21 cellular contexts compared by ENCODE assay signal in the genomic region with DNA sequence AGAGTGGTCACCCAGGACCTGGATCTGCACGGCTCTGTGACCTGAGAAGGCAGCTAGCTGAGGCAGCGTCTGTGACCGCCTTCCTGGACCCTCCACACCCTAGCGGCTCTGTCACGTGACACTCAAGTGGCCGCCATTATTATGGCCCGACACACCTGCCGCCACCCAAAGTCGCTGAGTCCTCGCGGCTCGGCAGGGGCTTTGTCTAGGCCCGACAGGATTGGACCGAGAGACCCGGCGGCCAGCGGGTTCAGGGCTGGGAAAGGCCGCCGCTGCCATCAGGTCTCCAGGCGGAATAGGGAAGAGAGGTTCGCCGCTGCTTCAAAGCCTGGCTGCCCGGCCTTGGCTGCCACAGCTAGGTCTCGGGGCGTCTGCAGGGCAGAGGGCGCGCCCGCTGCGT.
DNase-seq lines count a peak whose midpoint lies in the region; ATAC-seq, FAIRE-seq and TF ChIP-seq lines count a peak whose summit lies in the region.
"Had no signal": no experiment of that assay in that cellular context is flagged by ENCODE, and none has a peak within 500 bp of the region (broad histone marks: within the 10 kb centered on the region; RNA-seq: fewer than 3 reads in every experiment).

No MANE protein-coding gene starts in this region.

- TF ChIP-seq POLR2A in K562 (conservative IDR thresholded peaks at IDR 0.05): no peak

- FAIRE-seq in K562 (lab: Jason Lieb, UNC): no peak
- FAIRE-seq: D721Med, G401.6 had no signal

- H3K79me2 ChIP-seq in K562 (ENCODE audit: control insufficient read depth, insufficient read depth, low read length) (no peaks in the 10 kb centered on the region), neural progenitor cell (ENCODE audit: low read depth) (no peaks in the 10 kb centered on the region)

- H3K27ac ChIP-seq in right cardiac atrium (ENCODE audit: low read length) (no peak overlapping the region), left ventricle myocardium inferior (replicated peaks) (no peak overlapping the region), K562 (ENCODE audit: extremely low read depth, low read depth, low read length) (no peak overlapping the region), lower lobe of right lung (no peak overlapping the region), neural progenitor cell (no peak overlapping the region)
- H3K27ac ChIP-seq: C4-2B had no signal

- DNase-seq in right cardiac atrium (peak; percentile 7 to 30 (median 10)), left ventricle myocardium inferior (no peak), K562 (ENCODE audit: extremely low read depth in 1 of 4, low spot score in 3 of 4) (peak in 1 of 4 experiments; percentile 3), lower lobe of right lung (peak; percentile 34), neural progenitor cell (ENCODE audit: low spot score) (no peak)
- DNase-seq: ACHN, AML-193, DND-41, NCI-H1092 treated with DMSO at 0.1 percent for 48 hours, NCI-H1694, NCI-H2081 treated with DMSO at 0.1 percent for 48 hours, NCI-H510A, NCI-H774, RPMI8226, SIG-M5 had no signal

- no peaks in the 10 kb centered on the region for H3K36me3 ChIP-seq in left ventricle myocardium inferior
- no peaks in the 10 kb centered on the region for H3K36me3 ChIP-seq in K562 (ENCODE audit: control insufficient read depth, insufficient read depth, low read length)
- H3K36me3 ChIP-seq in lower lobe of right lung: no peaks in the 10 kb centered on the region
- H3K36me3 ChIP-seq in neural progenitor cell: no peaks in the 10 kb centered on the region

- intact Hi-C loops in right cardiac atrium (cut with DNase I): no loop called here
- intact Hi-C loops in left ventricle myocardium inferior (cut with micrococcal nuclease): no loop called here
- intact Hi-C loops in K562 (cut with micrococcal nuclease): no loop called here
- intact Hi-C loops in lower lobe of right lung (cut with DNase I): no loop called here

- no peak overlapping the region for H3K4me3 Mint-ChIP-seq in neural progenitor cell
- H3K4me3 Mint-ChIP-seq in activated T-helper 17 cell treated with anti-CD3 and anti-CD28 coated beads, Interleukin-2, amount 50 U/mL, for 72 hours: no peak overlapping the region
- H3K4me3 Mint-ChIP-seq: GM23338 had no signal

- BruUV-seq in K562 (replicated peaks; lab: Mats Ljungman, UMichigan): no TSS peak

- H2AFZ ChIP-seq in K562 (ENCODE audit: low read depth, low read length) (peak overlapping the region; percentile 66), neural progenitor cell (replicated peaks) (no peak overlapping the region)
- H2AFZ ChIP-seq: GM23338 had no signal

- H3K36me3 Mint-ChIP-seq in neural progenitor cell: no peaks in the 10 kb centered on the region
- H3K36me3 Mint-ChIP-seq in activated T-helper 17 cell treated with anti-CD3 and anti-CD28 coated beads, Interleukin-2, amount 50 U/mL, for 72 hours (ENCODE audit: low read depth): no peaks in the 10 kb centered on the region

- H3K4me1 ChIP-seq in right cardiac atrium (ENCODE audit: control insufficient read depth, insufficient read depth, low read length): no peaks in the 10 kb centered on the region
- H3K4me1 ChIP-seq in left ventricle myocardium inferior: no peaks in the 10 kb centered on the region
- H3K4me1 ChIP-seq in K562 (replicated peaks in 1 of 2; ENCODE audit: control insufficient read depth in 2 of 2, insufficient read depth in 2 of 2, low read length in 2 of 2): no peaks in the 10 kb centered on the region
- no peaks in the 10 kb centered on the region for H3K4me1 ChIP-seq in lower lobe of right lung
- H3K4me1 ChIP-seq in neural progenitor cell: no peaks in the 10 kb centered on the region

- no peaks in the 10 kb centered on the region for H3K9me1 ChIP-seq in K562 (ENCODE audit: control insufficient read depth, insufficient read depth, low read length)

- CTCF ChIA-PET in K562 (lab: Yijun Ruan, JAX; ENCODE audit: low intra/inter-chr PET ratio): no interaction called here

- H3K4me2 ChIP-seq in K562 (ENCODE audit: insufficient read depth, low read length) (peak overlapping the region; percentile 43), neural progenitor cell (no peak overlapping the region)
- H3K4me2 ChIP-seq: GM23338 had no signal

- 96% methylated on average over 29 of the region's 29 CpGs for WGBS in right cardiac atrium
- 4% methylated on average over 25 of the region's 29 CpGs for WGBS in K562 (ENCODE audit: insufficient coverage, low coverage, missing lambda C conversion rate)

- no peak for TF ChIP-seq EP300 in K562 (IDR thresholded peaks at IDR 0.05; ENCODE audit: low read length)

- H3K4me1 Mint-ChIP-seq in neural progenitor cell: peaks cover 5% of the 10 kb centered on the region
- no peaks in the 10 kb centered on the region for H3K4me1 Mint-ChIP-seq in activated T-helper 17 cell treated with anti-CD3 and anti-CD28 coated beads, Interleukin-2, amount 50 U/mL, for 72 hours
- H3K4me1 Mint-ChIP-seq: GM23338 had no signal

- H3K4me3 ChIP-seq in right cardiac atrium (ENCODE audit: low read length): no peak overlapping the region
- no peak overlapping the region for H3K4me3 ChIP-seq in left ventricle myocardium inferior
- H3K4me3 ChIP-seq in K562: no peak overlapping the region
- no peak overlapping the region for H3K4me3 ChIP-seq in lower lobe of right lung
- no peak overlapping the region for H3K4me3 ChIP-seq in neural progenitor cell
- H3K4me3 ChIP-seq: GM23338 had no signal

- no peak for TF ChIP-seq RAD21 in K562 (CRISPR knock-in tag; conservative IDR thresholded peaks at IDR 0.05 in 1 of 2, IDR thresholded peaks at IDR 0.05 in 1 of 2)

- in situ Hi-C loops in K562 (cut with MboI): no loop called here

- no peaks in the 10 kb centered on the region for H3K27me3 ChIP-seq in right cardiac atrium (ENCODE audit: control insufficient read depth, insufficient read depth)
- no peaks in the 10 kb centered on the region for H3K27me3 ChIP-seq in left ventricle myocardium inferior (ENCODE audit: low read depth)
- no peaks in the 10 kb centered on the region for H3K27me3 ChIP-seq in K562 (ENCODE audit: control insufficient read depth in 2 of 2, insufficient read depth in 2 of 2, low read length in 2 of 2)
- H3K27me3 ChIP-seq in lower lobe of right lung (ENCODE audit: low read depth): no peaks in the 10 kb centered on the region
- no peaks in the 10 kb centered on the region for H3K27me3 ChIP-seq in neural progenitor cell

- H4K20me1 ChIP-seq in K562 (replicated peaks; ENCODE audit: control insufficient read depth, insufficient read depth, low read length) (no peaks in the 10 kb centered on the region), neural progenitor cell (ENCODE audit: low read depth) (no peaks in the 10 kb centered on the region)

- no peak for ATAC-seq in right cardiac atrium
- ATAC-seq in K562: no peak
- peak in 1 of 2 donors; percentile 23 for ATAC-seq in lower lobe of right lung
- ATAC-seq in GM18519 (IDR thresholded peaks at IDR 0.05; ENCODE audit: low FRiP score, unreplicated experiment): no peak
- ATAC-seq in activated T-helper 17 cell treated with anti-CD3 and anti-CD28 coated beads, Interleukin-2, amount 50 U/mL, for 72 hours (replicated peaks): no peak
- ATAC-seq: GM23338 had no signal

- H3K9me3 Mint-ChIP-seq in neural progenitor cell: no peaks in the 10 kb centered on the region
- peaks cover 32% of the 10 kb centered on the region for H3K9me3 Mint-ChIP-seq in activated T-helper 17 cell treated with anti-CD3 and anti-CD28 coated beads, Interleukin-2, amount 50 U/mL, for 72 hours

- POLR2A ChIA-PET in K562 (lab: Yijun Ruan, JAX): no interaction called here

- H3F3A ChIP-seq in neural progenitor cell (ENCODE audit: low read depth): no peaks in the 10 kb centered on the region

- H3K9me3 ChIP-seq in right cardiac atrium (ENCODE audit: control insufficient read depth, low read length): no peaks in the 10 kb centered on the region
- peaks cover 27% of the 10 kb centered on the region for H3K9me3 ChIP-seq in left ventricle myocardium inferior (replicated peaks)
- no peaks in the 10 kb centered on the region for H3K9me3 ChIP-seq in K562 (replicated peaks; ENCODE audit: control insufficient read depth, insufficient read depth, low read depth, low read length)
- H3K9me3 ChIP-seq in lower lobe of right lung: no peaks in the 10 kb centered on the region
- H3K9me3 ChIP-seq in neural progenitor cell (ENCODE audit: low read depth): no peaks in the 10 kb centered on the region

- no peak for TF ChIP-seq CTCF in left ventricle myocardium inferior (IDR thresholded peaks at IDR 0.05; ENCODE audit: borderline replicate concordance)
- no peak for TF ChIP-seq CTCF in K562 (IDR thresholded peaks at IDR 0.05 in 2 of 3, conservative IDR thresholded peaks at IDR 0.05 in 1 of 3; ENCODE audit: insufficient read depth in 2 of 3, low read depth in 1 of 3, low read length in 3 of 3)
- TF ChIP-seq CTCF in lower lobe of right lung (IDR thresholded peaks at IDR 0.05): no peak
- no peak for TF ChIP-seq CTCF in neural progenitor cell (IDR thresholded peaks at IDR 0.05)

- H3K27me3 Mint-ChIP-seq in neural progenitor cell (ENCODE audit: insufficient read depth, low read depth): no peaks in the 10 kb centered on the region
- H3K27me3 Mint-ChIP-seq in activated T-helper 17 cell treated with anti-CD3 and anti-CD28 coated beads, Interleukin-2, amount 50 U/mL, for 72 hours: no peaks in the 10 kb centered on the region

- no peak overlapping the region for H3K27ac Mint-ChIP-seq in neural progenitor cell
- no peak overlapping the region for H3K27ac Mint-ChIP-seq in activated T-helper 17 cell treated with anti-CD3 and anti-CD28 coated beads, Interleukin-2, amount 50 U/mL, for 72 hours
- H3K27ac Mint-ChIP-seq: GM23338 had no signal

- no peak overlapping the region for H3K9ac ChIP-seq in K562 (ENCODE audit: insufficient read depth in 1 of 2, low read depth in 2 of 2, low read length in 2 of 2)
- no peak overlapping the region for H3K9ac ChIP-seq in neural progenitor cell

TF ChIP-seq in K562, 482 proteins besides CTCF, POLR2A, EP300 and RAD21 (continues in another document):
- TF ChIP-seq BRD4 (IDR thresholded peaks at IDR 0.05): no peak
- TF ChIP-seq NELFE (IDR thresholded peaks at IDR 0.05; ENCODE audit: insufficient read depth, insufficient read length): no peak
- TF ChIP-seq L3MBTL2 (IDR thresholded peaks at IDR 0.05): peak; percentile 18; the same call in 1 of the 2 replicates
- 0 out of 2 replicates have a peak, but pooled peaks have one; percentile 29 for TF ChIP-seq POLR2G (IDR thresholded peaks at IDR 0.05; ENCODE audit: low read depth, low read length)
- no peak for TF ChIP-seq MBD2 (IDR thresholded peaks at IDR 0.05; ENCODE audit: borderline replicate concordance, low read depth)
- no peak for TF ChIP-seq STAG1 (CRISPR knock-in tag; IDR thresholded peaks at IDR 0.05; ENCODE audit: borderline replicate concordance)
- TF ChIP-seq MAZ (CRISPR knock-in tag; conservative IDR thresholded peaks at IDR 0.05 in 1 of 2, IDR thresholded peaks at IDR 0.05 in 1 of 2): no peak
- no peak for TF ChIP-seq ZNF384 (IDR thresholded peaks at IDR 0.05; ENCODE audit: low read depth, low read length)

Comparison
In these comparisons a context has a peak if more than half of its experiments do, and no peak if none do; other contexts are left out.
1. DNase-seq: peak in right cardiac atrium (3 of 3) and lower lobe of right lung (single experiment); none in left ventricle myocardium inferior (single experiment) and neural progenitor cell (single experiment).